In the genomic region with DNA sequence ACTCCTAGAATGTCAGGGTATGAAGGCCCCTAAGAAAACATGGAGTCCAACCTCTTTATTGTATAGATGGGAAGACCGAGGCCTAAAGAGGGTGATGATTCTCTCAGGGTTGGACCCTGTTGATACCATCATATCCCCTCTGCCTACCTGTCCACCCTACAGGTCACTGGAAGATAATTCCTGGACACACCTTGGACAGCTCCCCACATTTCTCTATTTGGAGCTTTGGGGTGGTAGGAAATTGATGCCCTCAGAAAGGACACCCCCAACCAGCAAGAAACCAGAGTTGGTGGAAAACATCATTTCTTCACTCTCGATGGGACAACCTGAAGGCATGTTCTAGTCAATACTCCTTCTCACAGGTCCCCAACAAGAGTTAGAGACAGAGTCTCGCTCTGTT, we compare ENCODE assay signal across 25 cellular contexts.
"Had no signal": no experiment of that assay in that cellular context is flagged by ENCODE, and none has a peak within 500 bp of the region (broad histone marks: within the 10 kb centered on the region; RNA-seq: fewer than 3 reads in every experiment).

No MANE protein-coding gene starts in this region.

- H3K4me3 ChIP-seq: lower lobe of right lung, ovary, right atrium auricular region, right lobe of liver, stomach, testis, thyroid gland, transverse colon, upper lobe of left lung, vagina had no signal

- H3K27me3 ChIP-seq: ovary, right atrium auricular region, right lobe of liver, testis, thyroid gland, transverse colon, vagina had no signal

- FAIRE-seq: keratinocyte had no signal

- H3K36me3 ChIP-seq: ovary had no signal

- H3K9me3 ChIP-seq: lower lobe of right lung, ovary, right atrium auricular region, right lobe of liver, stomach, testis, thyroid gland, transverse colon, upper lobe of left lung, vagina had no signal

- DNase-seq: hippocampal formation; kidney glomerular epithelial cell; left cardiac atrium; lower lobe of right lung; mammary epithelial cell; mesenchymal stem cell; naive thymus-derived CD8-positive, alpha-beta T cell; nucleus accumbens; ovary; right lobe of liver; stimulated activated CD4-positive, alpha-beta T cell treated with anti-CD3 and anti-CD28 coated beads, Interleukin-12 subunit alpha, Interleukin-12 subunit beta, amount 100 ng/mL, for 4 hours; stimulated activated CD4-positive, alpha-beta T cell treated with anti-CD3 and anti-CD28 coated beads, Interleukin-15, amount 100 ng/mL, for 24 hours; stimulated activated CD4-positive, alpha-beta T cell treated with anti-CD3 and anti-CD28 coated beads, Interleukin-2, amount 100 ng/mL, for 24 hours; stimulated activated CD4-positive, alpha-beta T cell treated with anti-CD3 and anti-CD28 coated beads, Interleukin-4, amount 100 ng/mL, for 1 hour; stimulated activated naive B cell treated with anti-CD40 and anti-IgM and Interleukin-4, amounts not matched to agents 10 μg/mL and 1 μg/mL and 100 μg/mL, for 72 hours; stimulated activated naive CD8-positive, alpha-beta T cell treated with anti-CD3 and anti-CD28 coated beads, Interleukin-15, Interleukin-2, amounts not matched to agents 100 U/mL and 50 U/mL, for 24 hours; stomach; testis; thyroid gland; upper lobe of left lung had no signal

- ATAC-seq: left cardiac atrium; left lobe of liver; lower lobe of right lung; naive thymus-derived CD8-positive, alpha-beta T cell; stimulated activated naive B cell treated with anti-CD40 and anti-IgM and Interleukin-4, amounts not matched to agents 10 μg/mL and 1 μg/mL and 100 μg/mL, for 72 hours; stimulated activated naive CD8-positive, alpha-beta T cell treated with anti-CD3 and anti-CD28 coated beads, Interleukin-15, Interleukin-2, amounts not matched to agents 100 U/mL and 50 U/mL, for 24 hours had no signal

- H3K27ac ChIP-seq: lower lobe of right lung, ovary, right atrium auricular region, right lobe of liver, stomach, testis, thyroid gland, transverse colon, upper lobe of left lung, vagina had no signal
